In genomic region chr22:35404176-35404575, GRCh38 we compare ENCODE assay signal across 18 cellular contexts. TPM values are rescaled to one million over a fixed set of nuclear protein-coding genes. Genes with fewer than 3 reads are reported as not detected.
DNase-seq lines count a peak whose midpoint lies in the region; ATAC-seq and TF ChIP-seq lines count a peak whose summit lies in the region.
"Had no signal": no experiment of that assay in that cellular context is flagged by ENCODE, and none has a peak within 500 bp of the region (broad histone marks: within the 10 kb centered on the region; RNA-seq: fewer than 3 reads in every experiment).

No MANE protein-coding gene starts in this region.

- H3K4me2 ChIP-seq in OCI-LY3 (ENCODE audit: low read length), result no peak overlapping the region
- H3K4me2 ChIP-seq: KMS-11 had no signal

- H4K20me1 ChIP-seq in OCI-LY3 (ENCODE audit: insufficient read depth, low read length), result peaks cover 29% of the 10 kb centered on the region

- no peak for DNase-seq in activated CD8-positive, alpha-beta memory T cell treated with anti-CD3 and anti-CD28 coated beads, Interleukin-2, amount 10 ng/mL, durations not matched to agents 7 days and 5 days
- DNase-seq in activated CD8-positive, alpha-beta memory T cell treated with anti-CD3 and anti-CD28 coated beads, Interleukin-2, amount 50 U/mL, for 48 hours, result no peak
- DNase-seq in Right ventricle myocardium superior (no peak), activated T-cell treated with anti-CD3 and anti-CD28 coated beads for 4 hours (no peak), right cardiac atrium (no peak)
- DNase-seq: 8988T, GDM1, IMR-90, NCI-H1105 treated with DMSO at 0.1 percent for 48 hours, NCI-H2081, NCI-H2171, NCI-H446, NCI-H526, SHP77 had no signal

- H3K4me3 ChIP-seq in OCI-LY3 (ENCODE audit: low read length), result no peak overlapping the region
- no peak overlapping the region for H3K4me3 ChIP-seq in iPS-20b (ENCODE audit: low read length)
- no peak overlapping the region for H3K4me3 ChIP-seq in right cardiac atrium (ENCODE audit: low read length)

- no peaks in the 10 kb centered on the region for H3K27me3 Mint-ChIP-seq in activated CD8-positive, alpha-beta memory T cell treated with anti-CD3 and anti-CD28 coated beads, Interleukin-2, amount 10 ng/mL, durations not matched to agents 7 days and 5 days

- H3K9ac ChIP-seq in OCI-LY3 (ENCODE audit: low read length) (no peak overlapping the region), iPS-20b (ENCODE audit: low read depth, low read length) (peak overlapping the region; percentile 56; the same call in 1 of the 2 replicates)
- H3K9ac ChIP-seq: KMS-11 had no signal

- peak overlapping the region; percentile 52 for H3K27ac Mint-ChIP-seq in activated CD8-positive, alpha-beta memory T cell treated with anti-CD3 and anti-CD28 coated beads, Interleukin-2, amount 10 ng/mL, durations not matched to agents 7 days and 5 days

- CTCF ChIA-PET in activated CD8-positive, alpha-beta memory T cell treated with anti-CD3 and anti-CD28 coated beads, Interleukin-2, amount 10 ng/mL, durations not matched to agents 7 days and 5 days (lab: Charles Lee), result interaction anchor here (0.7 to 1.8 kb wide), 3 partner anchors 53 to 448 kb away, joined by 3 to 9 read pairs (median 3); no protein-coding TSS in a partner anchor

- ATAC-seq in activated CD8-positive, alpha-beta memory T cell treated with anti-CD3 and anti-CD28 coated beads, Interleukin-2, amount 10 ng/mL, durations not matched to agents 7 days and 5 days, result no peak
- ATAC-seq in Right ventricle myocardium superior (ENCODE audit: poor library complexity) (no peak), right cardiac atrium (no peak)

- H3K9me3 ChIP-seq in OCI-LY3 (ENCODE audit: insufficient read depth, low read length) (no peaks in the 10 kb centered on the region), iPS-20b (ENCODE audit: insufficient read depth, low read depth, low read length) (no peaks in the 10 kb centered on the region), right cardiac atrium (ENCODE audit: control insufficient read depth, low read length) (no peaks in the 10 kb centered on the region)

- H3K27me3 ChIP-seq in OCI-LY3 (ENCODE audit: low read depth, low read length) (no peaks in the 10 kb centered on the region), iPS-20b (ENCODE audit: insufficient read depth, low read length) (no peaks in the 10 kb centered on the region), right cardiac atrium (ENCODE audit: control insufficient read depth, insufficient read depth) (no peaks in the 10 kb centered on the region)

- H3K36me3 ChIP-seq in OCI-LY3 (replicated peaks; ENCODE audit: low read depth, low read length) (peaks cover 68% of the 10 kb centered on the region), iPS-20b (ENCODE audit: insufficient read depth, low read depth, low read length) (peaks cover 83% of the 10 kb centered on the region)

- 88% methylated on average over 5 of the region's 5 CpGs for WGBS in right cardiac atrium

- intact Hi-C loops in Right ventricle myocardium superior (cut with DNase I), result no loop called here
- intact Hi-C loops in right cardiac atrium (cut with DNase I), result no loop called here

- no peak for TF ChIP-seq CTCF in OCI-LY3 (IDR thresholded peaks at IDR 0.05; ENCODE audit: low read depth, low read length)

- no peaks in the 10 kb centered on the region for H3K9me3 Mint-ChIP-seq in activated CD8-positive, alpha-beta memory T cell treated with anti-CD3 and anti-CD28 coated beads, Interleukin-2, amount 10 ng/mL, durations not matched to agents 7 days and 5 days (ENCODE audit: low read depth)

- peaks cover 62% of the 10 kb centered on the region for H3K4me1 Mint-ChIP-seq in activated CD8-positive, alpha-beta memory T cell treated with anti-CD3 and anti-CD28 coated beads, Interleukin-2, amount 10 ng/mL, durations not matched to agents 7 days and 5 days

- peaks cover 58% of the 10 kb centered on the region for H3K4me1 ChIP-seq in OCI-LY3 (ENCODE audit: low read length)
- peaks cover 20% of the 10 kb centered on the region for H3K4me1 ChIP-seq in iPS-20b (ENCODE audit: insufficient read depth, low read length)
- H3K4me1 ChIP-seq in right cardiac atrium (ENCODE audit: control insufficient read depth, insufficient read depth, low read length), result no peaks in the 10 kb centered on the region

- H3K36me3 Mint-ChIP-seq in activated CD8-positive, alpha-beta memory T cell treated with anti-CD3 and anti-CD28 coated beads, Interleukin-2, amount 10 ng/mL, durations not matched to agents 7 days and 5 days, result peaks cover 74% of the 10 kb centered on the region

- H2AFZ ChIP-seq in OCI-LY3 (ENCODE audit: low read depth, low read length), result no peak overlapping the region

- peak overlapping the region; percentile 5; the same call in 1 of the 2 replicates for H3K27ac ChIP-seq in OCI-LY3 (ENCODE audit: low read length)
- no peak overlapping the region for H3K27ac ChIP-seq in iPS-20b (ENCODE audit: low read length)
- no peak overlapping the region for H3K27ac ChIP-seq in right cardiac atrium (ENCODE audit: low read length)
- H3K27ac ChIP-seq: C4-2B, KMS-11 had no signal

- H3K79me2 ChIP-seq in OCI-LY3 (ENCODE audit: low read length), result peaks cover 65% of the 10 kb centered on the region

- H3K4me3 Mint-ChIP-seq in activated CD8-positive, alpha-beta memory T cell treated with anti-CD3 and anti-CD28 coated beads, Interleukin-2, amount 10 ng/mL, durations not matched to agents 7 days and 5 days, result no peak overlapping the region

RNA-seq across cellular contexts. Expression of gene MCM5, which starts 4.2 kb away (rescaled TPM):
- total RNA-seq in activated CD8-positive, alpha-beta memory T cell treated with anti-CD3 and anti-CD28 coated beads, Interleukin-2, amount 10 ng/mL, durations not matched to agents 7 days and 5 days, result 100 to 1,000 TPM; 271 to 329 TPM
- total RNA-seq in Right ventricle myocardium superior (10.2 TPM), right cardiac atrium (10 to 100 TPM in 2 of 4 donors, 1 to 10 TPM in 2; 7.4 to 15.8 (median 11.0) TPM)
- polyA plus RNA-seq in right cardiac atrium, result 7.3 TPM

RNA-seq across cellular contexts. Expression of gene HMOX1, which starts 23.3 kb away (rescaled TPM):
- 1 to 10 TPM in 1 of 2 experiments, under 1 TPM in 1; 0.88 to 6.0 TPM for total RNA-seq in activated CD8-positive, alpha-beta memory T cell treated with anti-CD3 and anti-CD28 coated beads, Interleukin-2, amount 10 ng/mL, durations not matched to agents 7 days and 5 days
- total RNA-seq in Right ventricle myocardium superior (4.8 TPM), right cardiac atrium (10 to 100 TPM in 2 of 4 donors, 1 to 10 TPM in 2; 6.2 to 10.8 (median 9.6) TPM)
- polyA plus RNA-seq in right cardiac atrium, result 6.1 TPM

Comparison
In these comparisons a context has a peak if more than half of its experiments do, and no peak if none do; other contexts are left out.
1. RNA of gene MCM5, which starts 4.2 kb away (total RNA-seq): 271 to 329 TPM in activated CD8-positive, alpha-beta memory T cell treated with anti-CD3 and anti-CD28 coated beads, Interleukin-2, amount 10 ng/mL, durations not matched to agents 7 days and 5 days; 7.4 to 15.8 TPM in right cardiac atrium and 10.2 TPM in Right ventricle myocardium superior (single experiment); every median in the first group is over 10 times any median in the second.